26 cellular contexts compared by ENCODE assay signal in genomic region chr12:64387201-64387816, GRCh38. TPM values are rescaled to one million over a fixed set of nuclear protein-coding genes. Genes with fewer than 3 reads are reported as not detected.
DNase-seq lines count a peak whose midpoint lies in the region; TF ChIP-seq lines count a peak whose summit lies in the region.
"Had no signal": no experiment of that assay in that cellular context is flagged by ENCODE, and none has a peak within 500 bp of the region (broad histone marks: within the 10 kb centered on the region; RNA-seq: fewer than 3 reads in every experiment).

No MANE protein-coding gene starts in this region.

- no peaks in the 10 kb centered on the region for H3K79me2 ChIP-seq in neural progenitor cell (ENCODE audit: low read depth)

- H3K27me3 ChIP-seq in neural progenitor cell: peaks cover 18% of the 10 kb centered on the region

- no peak overlapping the region for H2AFZ ChIP-seq in neural progenitor cell (replicated peaks)

- H3K27me3 Mint-ChIP-seq in activated naive CD4-positive, alpha-beta T cell treated with anti-CD3 and anti-CD28 coated beads, Interleukin-2, amount 10 ng/mL, durations not matched to agents 7 days and 5 days: peaks cover 33% of the 10 kb centered on the region
- no peaks in the 10 kb centered on the region for H3K27me3 Mint-ChIP-seq in neural progenitor cell (ENCODE audit: insufficient read depth, low read depth)
- H3K27me3 Mint-ChIP-seq: activated naive CD4-positive, alpha-beta T cell treated with anti-CD3 and anti-CD28 coated beads, Interleukin-2, amount 50 U/mL, for 24 hours had no signal

- no peaks in the 10 kb centered on the region for H3K9me3 ChIP-seq in neural progenitor cell (ENCODE audit: low read depth)
- H3K9me3 ChIP-seq: right atrium auricular region, uterus had no signal

- no peak overlapping the region for H3K9ac ChIP-seq in neural progenitor cell

- CTCF ChIA-PET in activated naive CD4-positive, alpha-beta T cell treated with anti-CD3 and anti-CD28 coated beads, Interleukin-2, amount 10 ng/mL, durations not matched to agents 7 days and 5 days (lab: Charles Lee): no interaction called here

- H3K4me1 ChIP-seq in neural progenitor cell: no peaks in the 10 kb centered on the region
- H3K4me1 ChIP-seq: uterus had no signal

- H3K27ac ChIP-seq in VCaP: peak overlapping the region; percentile 29
- H3K27ac ChIP-seq in neural progenitor cell: no peak overlapping the region
- H3K27ac ChIP-seq: 22Rv1, right atrium auricular region, uterus had no signal

- H3K4me2 ChIP-seq in neural progenitor cell: no peak overlapping the region

- H3K9me3 Mint-ChIP-seq in activated naive CD4-positive, alpha-beta T cell treated with anti-CD3 and anti-CD28 coated beads, Interleukin-2, amount 10 ng/mL, durations not matched to agents 7 days and 5 days: no peaks in the 10 kb centered on the region
- H3K9me3 Mint-ChIP-seq in neural progenitor cell: no peaks in the 10 kb centered on the region
- H3K9me3 Mint-ChIP-seq: activated B cell treated with CpG ODN at 0.5 μM for 24 hours; activated naive CD4-positive, alpha-beta T cell treated with anti-CD3 and anti-CD28 coated beads, Interleukin-2, amount 50 U/mL, for 24 hours; activated T-cell treated with anti-CD3 and anti-CD28 coated beads, Interleukin-2, amount 50 U/mL, for 4 hours; HFFc6; T-helper 2 cell treated with Interferon-gamma antibody and Interleukin-4, amounts not matched to agents 5 μg/mL and 100 μg/mL, for 36 hours had no signal

- no peaks in the 10 kb centered on the region for H3F3A ChIP-seq in neural progenitor cell (ENCODE audit: low read depth)

- no peaks in the 10 kb centered on the region for H3K36me3 ChIP-seq in neural progenitor cell
- H3K36me3 ChIP-seq: right atrium auricular region, uterus had no signal

- DNase-seq in DMS 273 (lab: John Stamatoyannopoulos, UW; ENCODE audit: unreplicated experiment) (peak; percentile 3), DMS 273 treated with DMSO at 0.1 percent for 48 hours (lab: John Stamatoyannopoulos, UW) (no peak), neural progenitor cell (ENCODE audit: low spot score) (no peak), NCI-H524 (lab: John Stamatoyannopoulos, UW) (no peak), NCI-H187 treated with DMSO at 0.1 percent for 48 hours (lab: John Stamatoyannopoulos, UW) (no peak)
- no peak for DNase-seq in activated naive CD4-positive, alpha-beta T cell treated with anti-CD3 and anti-CD28 coated beads, Interleukin-2, amount 10 ng/mL, durations not matched to agents 7 days and 5 days
- no peak for DNase-seq in activated naive CD4-positive, alpha-beta T cell (lab: John Stamatoyannopoulos, UW)
- DNase-seq: activated B cell treated with CpG ODN at 0.5 μM for 24 hours; activated CD8-positive, alpha-beta T cell treated with anti-CD3 and anti-CD28 coated beads, Interleukin-2, amount 10 ng/mL, durations not matched to agents 7 days and 5 days; activated T-cell treated with anti-CD3 and anti-CD28 coated beads, Interleukin-2, amount 50 U/mL, for 4 hours; COR-L47; effector CD4-positive, alpha-beta T cell; HFFc6; mesendoderm; naive B cell; NCI-H1694 treated with DMSO at 0.1 percent for 48 hours; NCI-H526 treated with DMSO at 0.1 percent for 48 hours; uterus had no signal

- H3K27ac Mint-ChIP-seq in activated naive CD4-positive, alpha-beta T cell treated with anti-CD3 and anti-CD28 coated beads, Interleukin-2, amount 10 ng/mL, durations not matched to agents 7 days and 5 days: peak overlapping the region; percentile 66
- H3K27ac Mint-ChIP-seq in neural progenitor cell: peak overlapping the region; percentile 36
- H3K27ac Mint-ChIP-seq: activated B cell treated with CpG ODN at 0.5 μM for 24 hours; activated CD8-positive, alpha-beta T cell treated with anti-CD3 and anti-CD28 coated beads, Interleukin-2, amount 10 ng/mL, durations not matched to agents 7 days and 5 days; activated naive CD4-positive, alpha-beta T cell treated with anti-CD3 and anti-CD28 coated beads, Interleukin-2, amount 50 U/mL, for 24 hours; B cell; HFFc6; T-helper 2 cell treated with Interferon-gamma antibody and Interleukin-4, amounts not matched to agents 5 μg/mL and 100 μg/mL, for 36 hours had no signal

- H4K20me1 ChIP-seq in neural progenitor cell (ENCODE audit: low read depth): no peaks in the 10 kb centered on the region

- no peak overlapping the region for H3K4me3 Mint-ChIP-seq in activated naive CD4-positive, alpha-beta T cell treated with anti-CD3 and anti-CD28 coated beads, Interleukin-2, amount 10 ng/mL, durations not matched to agents 7 days and 5 days
- no peak overlapping the region for H3K4me3 Mint-ChIP-seq in neural progenitor cell
- H3K4me3 Mint-ChIP-seq: activated B cell treated with CpG ODN at 0.5 μM for 24 hours; activated CD8-positive, alpha-beta T cell treated with anti-CD3 and anti-CD28 coated beads, Interleukin-2, amount 10 ng/mL, durations not matched to agents 7 days and 5 days; activated naive CD4-positive, alpha-beta T cell treated with anti-CD3 and anti-CD28 coated beads, Interleukin-2, amount 50 U/mL, for 24 hours; activated T-cell treated with anti-CD3 and anti-CD28 coated beads, Interleukin-2, amount 50 U/mL, for 4 hours; B cell; HFFc6; naive B cell; T-helper 2 cell treated with Interferon-gamma antibody and Interleukin-4, amounts not matched to agents 5 μg/mL and 100 μg/mL, for 36 hours had no signal

- H3K36me3 Mint-ChIP-seq in activated naive CD4-positive, alpha-beta T cell treated with anti-CD3 and anti-CD28 coated beads, Interleukin-2, amount 10 ng/mL, durations not matched to agents 7 days and 5 days: peaks cover 1% of the 10 kb centered on the region
- H3K36me3 Mint-ChIP-seq in neural progenitor cell: peaks cover 2% of the 10 kb centered on the region
- H3K36me3 Mint-ChIP-seq: activated naive CD4-positive, alpha-beta T cell treated with anti-CD3 and anti-CD28 coated beads, Interleukin-2, amount 50 U/mL, for 24 hours; naive B cell had no signal

- H3K4me3 ChIP-seq in neural progenitor cell: no peak overlapping the region
- H3K4me3 ChIP-seq: right atrium auricular region, uterus had no signal

- TF ChIP-seq CTCF in VCaP (conservative IDR thresholded peaks at IDR 0.05) (no peak), neural progenitor cell (IDR thresholded peaks at IDR 0.05) (no peak)

- H3K4me1 Mint-ChIP-seq in activated naive CD4-positive, alpha-beta T cell treated with anti-CD3 and anti-CD28 coated beads, Interleukin-2, amount 10 ng/mL, durations not matched to agents 7 days and 5 days: peaks cover 48% of the 10 kb centered on the region
- H3K4me1 Mint-ChIP-seq in neural progenitor cell: peaks cover 2% of the 10 kb centered on the region

RNA-seq across cellular contexts. Expression of gene C12orf56, which starts 3.2 kb away (rescaled TPM):
- total RNA-seq in neural progenitor cell (ENCODE audit: low replicate concordance): 1.3 and 4.2 TPM in 2 replicates
- total RNA-seq: activated B cell treated with CpG ODN at 0.5 μM for 24 hours; activated CD8-positive, alpha-beta T cell treated with anti-CD3 and anti-CD28 coated beads, Interleukin-2, amount 10 ng/mL, durations not matched to agents 7 days and 5 days; activated T-cell treated with anti-CD3 and anti-CD28 coated beads, Interleukin-2, amount 50 U/mL, for 4 hours; astrocyte; B cell; HFFc6; right atrium auricular region; subcutaneous adipose tissue had no signal

RNA-seq across cellular contexts. Expression of gene XPOT, which starts 16.9 kb away (rescaled TPM):
- total RNA-seq in neural progenitor cell (ENCODE audit: low replicate concordance): 72.5 and 109 TPM in 2 replicates
